1 cellular context compared by ENCODE assay signal in the genomic region with DNA sequence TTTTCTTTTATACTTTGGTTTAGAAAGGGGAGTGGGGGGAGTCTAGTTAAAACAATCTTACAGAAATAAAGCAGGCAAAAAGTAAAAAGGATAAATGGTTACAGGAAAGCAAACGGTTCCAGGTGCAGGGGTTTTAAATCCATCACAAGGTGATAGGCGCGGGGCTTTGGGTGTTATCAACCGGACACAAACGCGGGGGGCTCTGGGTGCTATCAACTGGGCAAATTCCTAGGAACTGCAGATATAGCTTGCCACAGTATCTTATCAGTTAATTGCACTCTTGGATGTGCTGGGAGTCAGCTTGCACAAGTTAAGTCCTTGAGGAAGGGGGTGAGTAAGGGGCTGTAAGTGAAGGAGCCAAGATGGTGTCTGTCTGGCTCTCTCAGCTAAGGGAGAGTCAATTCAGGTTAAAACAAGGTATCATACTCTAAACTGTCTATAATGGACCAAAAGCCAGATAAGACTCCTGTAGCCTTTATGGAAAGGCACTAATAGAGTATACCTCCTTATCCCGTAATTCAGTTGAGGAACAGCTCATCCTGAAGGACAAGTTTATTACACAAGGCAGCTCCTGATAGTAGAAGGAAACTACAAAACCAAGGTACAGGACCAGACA.
TF ChIP-seq lines count a peak whose summit lies in the region.

No MANE protein-coding gene starts in this region.

TF ChIP-seq in K562, 482 proteins besides CTCF, POLR2A, EP300 and RAD21 (continued from another document and continues in another):
- TF ChIP-seq, protein P1, sequence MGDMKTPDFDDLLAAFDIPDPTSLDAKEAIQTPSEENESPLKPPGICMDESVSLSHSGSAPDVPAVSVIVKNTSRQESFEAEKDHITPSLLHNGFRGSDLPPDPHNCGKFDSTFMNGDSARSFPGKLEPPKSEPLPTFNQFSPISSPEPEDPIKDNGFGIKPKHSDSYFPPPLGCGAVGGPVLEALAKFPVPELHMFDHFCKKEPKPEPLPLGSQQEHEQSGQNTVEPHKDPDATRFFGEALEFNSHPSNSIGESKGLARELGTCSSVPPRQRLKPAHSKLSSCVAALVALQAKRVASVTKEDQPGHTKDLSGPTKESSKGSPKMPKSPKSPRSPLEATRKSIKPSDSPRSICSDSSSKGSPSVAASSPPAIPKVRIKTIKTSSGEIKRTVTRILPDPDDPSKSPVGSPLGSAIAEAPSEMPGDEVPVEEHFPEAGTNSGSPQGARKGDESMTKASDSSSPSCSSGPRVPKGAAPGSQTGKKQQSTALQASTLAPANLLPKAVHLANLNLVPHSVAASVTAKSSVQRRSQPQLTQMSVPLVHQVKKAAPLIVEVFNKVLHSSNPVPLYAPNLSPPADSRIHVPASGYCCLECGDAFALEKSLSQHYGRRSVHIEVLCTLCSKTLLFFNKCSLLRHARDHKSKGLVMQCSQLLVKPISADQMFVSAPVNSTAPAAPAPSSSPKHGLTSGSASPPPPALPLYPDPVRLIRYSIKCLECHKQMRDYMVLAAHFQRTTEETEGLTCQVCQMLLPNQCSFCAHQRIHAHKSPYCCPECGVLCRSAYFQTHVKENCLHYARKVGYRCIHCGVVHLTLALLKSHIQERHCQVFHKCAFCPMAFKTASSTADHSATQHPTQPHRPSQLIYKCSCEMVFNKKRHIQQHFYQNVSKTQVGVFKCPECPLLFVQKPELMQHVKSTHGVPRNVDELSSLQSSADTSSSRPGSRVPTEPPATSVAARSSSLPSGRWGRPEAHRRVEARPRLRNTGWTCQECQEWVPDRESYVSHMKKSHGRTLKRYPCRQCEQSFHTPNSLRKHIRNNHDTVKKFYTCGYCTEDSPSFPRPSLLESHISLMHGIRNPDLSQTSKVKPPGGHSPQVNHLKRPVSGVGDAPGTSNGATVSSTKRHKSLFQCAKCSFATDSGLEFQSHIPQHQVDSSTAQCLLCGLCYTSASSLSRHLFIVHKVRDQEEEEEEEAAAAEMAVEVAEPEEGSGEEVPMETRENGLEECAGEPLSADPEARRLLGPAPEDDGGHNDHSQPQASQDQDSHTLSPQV (IDR thresholded peaks at IDR 0.05), result peak; percentile 98
- peak; percentile 82 for TF ChIP-seq CBFA2T2 (conservative IDR thresholded peaks at IDR 0.05)
- TF ChIP-seq NFXL1 (CRISPR knock-in tag; IDR thresholded peaks at IDR 0.05), result no peak
- TF ChIP-seq FOXJ2 (tag; IDR thresholded peaks at IDR 0.05), result no peak
- peak; percentile 64; the same call in 1 of the 2 replicates for TF ChIP-seq NCOR1 (IDR thresholded peaks at IDR 0.05)
- peak; percentile 97 for TF ChIP-seq HSF4 (CRISPR knock-in tag; IDR thresholded peaks at IDR 0.05; ENCODE audit: borderline replicate concordance)
- TF ChIP-seq, protein P2, sequence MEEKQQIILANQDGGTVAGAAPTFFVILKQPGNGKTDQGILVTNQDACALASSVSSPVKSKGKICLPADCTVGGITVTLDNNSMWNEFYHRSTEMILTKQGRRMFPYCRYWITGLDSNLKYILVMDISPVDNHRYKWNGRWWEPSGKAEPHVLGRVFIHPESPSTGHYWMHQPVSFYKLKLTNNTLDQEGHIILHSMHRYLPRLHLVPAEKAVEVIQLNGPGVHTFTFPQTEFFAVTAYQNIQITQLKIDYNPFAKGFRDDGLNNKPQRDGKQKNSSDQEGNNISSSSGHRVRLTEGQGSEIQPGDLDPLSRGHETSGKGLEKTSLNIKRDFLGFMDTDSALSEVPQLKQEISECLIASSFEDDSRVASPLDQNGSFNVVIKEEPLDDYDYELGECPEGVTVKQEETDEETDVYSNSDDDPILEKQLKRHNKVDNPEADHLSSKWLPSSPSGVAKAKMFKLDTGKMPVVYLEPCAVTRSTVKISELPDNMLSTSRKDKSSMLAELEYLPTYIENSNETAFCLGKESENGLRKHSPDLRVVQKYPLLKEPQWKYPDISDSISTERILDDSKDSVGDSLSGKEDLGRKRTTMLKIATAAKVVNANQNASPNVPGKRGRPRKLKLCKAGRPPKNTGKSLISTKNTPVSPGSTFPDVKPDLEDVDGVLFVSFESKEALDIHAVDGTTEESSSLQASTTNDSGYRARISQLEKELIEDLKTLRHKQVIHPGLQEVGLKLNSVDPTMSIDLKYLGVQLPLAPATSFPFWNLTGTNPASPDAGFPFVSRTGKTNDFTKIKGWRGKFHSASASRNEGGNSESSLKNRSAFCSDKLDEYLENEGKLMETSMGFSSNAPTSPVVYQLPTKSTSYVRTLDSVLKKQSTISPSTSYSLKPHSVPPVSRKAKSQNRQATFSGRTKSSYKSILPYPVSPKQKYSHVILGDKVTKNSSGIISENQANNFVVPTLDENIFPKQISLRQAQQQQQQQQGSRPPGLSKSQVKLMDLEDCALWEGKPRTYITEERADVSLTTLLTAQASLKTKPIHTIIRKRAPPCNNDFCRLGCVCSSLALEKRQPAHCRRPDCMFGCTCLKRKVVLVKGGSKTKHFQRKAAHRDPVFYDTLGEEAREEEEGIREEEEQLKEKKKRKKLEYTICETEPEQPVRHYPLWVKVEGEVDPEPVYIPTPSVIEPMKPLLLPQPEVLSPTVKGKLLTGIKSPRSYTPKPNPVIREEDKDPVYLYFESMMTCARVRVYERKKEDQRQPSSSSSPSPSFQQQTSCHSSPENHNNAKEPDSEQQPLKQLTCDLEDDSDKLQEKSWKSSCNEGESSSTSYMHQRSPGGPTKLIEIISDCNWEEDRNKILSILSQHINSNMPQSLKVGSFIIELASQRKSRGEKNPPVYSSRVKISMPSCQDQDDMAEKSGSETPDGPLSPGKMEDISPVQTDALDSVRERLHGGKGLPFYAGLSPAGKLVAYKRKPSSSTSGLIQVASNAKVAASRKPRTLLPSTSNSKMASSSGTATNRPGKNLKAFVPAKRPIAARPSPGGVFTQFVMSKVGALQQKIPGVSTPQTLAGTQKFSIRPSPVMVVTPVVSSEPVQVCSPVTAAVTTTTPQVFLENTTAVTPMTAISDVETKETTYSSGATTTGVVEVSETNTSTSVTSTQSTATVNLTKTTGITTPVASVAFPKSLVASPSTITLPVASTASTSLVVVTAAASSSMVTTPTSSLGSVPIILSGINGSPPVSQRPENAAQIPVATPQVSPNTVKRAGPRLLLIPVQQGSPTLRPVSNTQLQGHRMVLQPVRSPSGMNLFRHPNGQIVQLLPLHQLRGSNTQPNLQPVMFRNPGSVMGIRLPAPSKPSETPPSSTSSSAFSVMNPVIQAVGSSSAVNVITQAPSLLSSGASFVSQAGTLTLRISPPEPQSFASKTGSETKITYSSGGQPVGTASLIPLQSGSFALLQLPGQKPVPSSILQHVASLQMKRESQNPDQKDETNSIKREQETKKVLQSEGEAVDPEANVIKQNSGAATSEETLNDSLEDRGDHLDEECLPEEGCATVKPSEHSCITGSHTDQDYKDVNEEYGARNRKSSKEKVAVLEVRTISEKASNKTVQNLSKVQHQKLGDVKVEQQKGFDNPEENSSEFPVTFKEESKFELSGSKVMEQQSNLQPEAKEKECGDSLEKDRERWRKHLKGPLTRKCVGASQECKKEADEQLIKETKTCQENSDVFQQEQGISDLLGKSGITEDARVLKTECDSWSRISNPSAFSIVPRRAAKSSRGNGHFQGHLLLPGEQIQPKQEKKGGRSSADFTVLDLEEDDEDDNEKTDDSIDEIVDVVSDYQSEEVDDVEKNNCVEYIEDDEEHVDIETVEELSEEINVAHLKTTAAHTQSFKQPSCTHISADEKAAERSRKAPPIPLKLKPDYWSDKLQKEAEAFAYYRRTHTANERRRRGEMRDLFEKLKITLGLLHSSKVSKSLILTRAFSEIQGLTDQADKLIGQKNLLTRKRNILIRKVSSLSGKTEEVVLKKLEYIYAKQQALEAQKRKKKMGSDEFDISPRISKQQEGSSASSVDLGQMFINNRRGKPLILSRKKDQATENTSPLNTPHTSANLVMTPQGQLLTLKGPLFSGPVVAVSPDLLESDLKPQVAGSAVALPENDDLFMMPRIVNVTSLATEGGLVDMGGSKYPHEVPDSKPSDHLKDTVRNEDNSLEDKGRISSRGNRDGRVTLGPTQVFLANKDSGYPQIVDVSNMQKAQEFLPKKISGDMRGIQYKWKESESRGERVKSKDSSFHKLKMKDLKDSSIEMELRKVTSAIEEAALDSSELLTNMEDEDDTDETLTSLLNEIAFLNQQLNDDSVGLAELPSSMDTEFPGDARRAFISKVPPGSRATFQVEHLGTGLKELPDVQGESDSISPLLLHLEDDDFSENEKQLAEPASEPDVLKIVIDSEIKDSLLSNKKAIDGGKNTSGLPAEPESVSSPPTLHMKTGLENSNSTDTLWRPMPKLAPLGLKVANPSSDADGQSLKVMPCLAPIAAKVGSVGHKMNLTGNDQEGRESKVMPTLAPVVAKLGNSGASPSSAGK (IDR thresholded peaks at IDR 0.05), result no peak
- peak; percentile 95 for TF ChIP-seq DMBX1 (CRISPR knock-in tag; IDR thresholded peaks at IDR 0.05; ENCODE audit: borderline replicate concordance)
- TF ChIP-seq TEAD4 (IDR thresholded peaks at IDR 0.05; ENCODE audit: low read length), result peak; percentile 82
- TF ChIP-seq TEAD4 (CRISPR knock-in tag; IDR thresholded peaks at IDR 0.05; ENCODE audit: borderline replicate concordance), result no peak
- TF ChIP-seq ZNF589 (CRISPR knock-in tag; IDR thresholded peaks at IDR 0.05; ENCODE audit: low read depth), result no peak
- 0 out of 2 replicates have a peak, but pooled peaks have one; percentile 39 for TF ChIP-seq MBD2 (IDR thresholded peaks at IDR 0.05; ENCODE audit: borderline replicate concordance, low read depth)
- TF ChIP-seq RHOXF2B (CRISPR knock-in tag; conservative IDR thresholded peaks at IDR 0.05), result 0 out of 2 replicates have a peak, but pooled peaks have one; percentile 70
- peak; percentile 45; the same call in 1 of the 2 replicates for TF ChIP-seq NFIC (IDR thresholded peaks at IDR 0.05)
- peak; percentile 62; the same call in 1 of the 2 replicates for TF ChIP-seq ZNF584 (CRISPR knock-in tag; IDR thresholded peaks at IDR 0.05; ENCODE audit: low read depth)
- TF ChIP-seq, protein P3, sequence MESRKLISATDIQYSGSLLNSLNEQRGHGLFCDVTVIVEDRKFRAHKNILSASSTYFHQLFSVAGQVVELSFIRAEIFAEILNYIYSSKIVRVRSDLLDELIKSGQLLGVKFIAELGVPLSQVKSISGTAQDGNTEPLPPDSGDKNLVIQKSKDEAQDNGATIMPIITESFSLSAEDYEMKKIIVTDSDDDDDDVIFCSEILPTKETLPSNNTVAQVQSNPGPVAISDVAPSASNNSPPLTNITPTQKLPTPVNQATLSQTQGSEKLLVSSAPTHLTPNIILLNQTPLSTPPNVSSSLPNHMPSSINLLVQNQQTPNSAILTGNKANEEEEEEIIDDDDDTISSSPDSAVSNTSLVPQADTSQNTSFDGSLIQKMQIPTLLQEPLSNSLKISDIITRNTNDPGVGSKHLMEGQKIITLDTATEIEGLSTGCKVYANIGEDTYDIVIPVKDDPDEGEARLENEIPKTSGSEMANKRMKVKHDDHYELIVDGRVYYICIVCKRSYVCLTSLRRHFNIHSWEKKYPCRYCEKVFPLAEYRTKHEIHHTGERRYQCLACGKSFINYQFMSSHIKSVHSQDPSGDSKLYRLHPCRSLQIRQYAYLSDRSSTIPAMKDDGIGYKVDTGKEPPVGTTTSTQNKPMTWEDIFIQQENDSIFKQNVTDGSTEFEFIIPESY (CRISPR knock-in tag; IDR thresholded peaks at IDR 0.05), result no peak
- peak; percentile 88 for TF ChIP-seq MECOM (CRISPR knock-in tag; IDR thresholded peaks at IDR 0.05)
- peak; percentile 95 for TF ChIP-seq KLF6 (CRISPR knock-in tag; IDR thresholded peaks at IDR 0.05; ENCODE audit: borderline replicate concordance)
- no peak for TF ChIP-seq ZNF764 (CRISPR knock-in tag; IDR thresholded peaks at IDR 0.05; ENCODE audit: low read depth)
- TF ChIP-seq KDM1A (IDR thresholded peaks at IDR 0.05), result 0 out of 4 replicates have a peak, but pooled peaks of 1 of the 2 experiments have one; percentile 14
- TF ChIP-seq GTF2A2 (tag; IDR thresholded peaks at IDR 0.05), result peak; percentile 67; the same call in 1 of the 2 replicates
- TF ChIP-seq, protein P4, sequence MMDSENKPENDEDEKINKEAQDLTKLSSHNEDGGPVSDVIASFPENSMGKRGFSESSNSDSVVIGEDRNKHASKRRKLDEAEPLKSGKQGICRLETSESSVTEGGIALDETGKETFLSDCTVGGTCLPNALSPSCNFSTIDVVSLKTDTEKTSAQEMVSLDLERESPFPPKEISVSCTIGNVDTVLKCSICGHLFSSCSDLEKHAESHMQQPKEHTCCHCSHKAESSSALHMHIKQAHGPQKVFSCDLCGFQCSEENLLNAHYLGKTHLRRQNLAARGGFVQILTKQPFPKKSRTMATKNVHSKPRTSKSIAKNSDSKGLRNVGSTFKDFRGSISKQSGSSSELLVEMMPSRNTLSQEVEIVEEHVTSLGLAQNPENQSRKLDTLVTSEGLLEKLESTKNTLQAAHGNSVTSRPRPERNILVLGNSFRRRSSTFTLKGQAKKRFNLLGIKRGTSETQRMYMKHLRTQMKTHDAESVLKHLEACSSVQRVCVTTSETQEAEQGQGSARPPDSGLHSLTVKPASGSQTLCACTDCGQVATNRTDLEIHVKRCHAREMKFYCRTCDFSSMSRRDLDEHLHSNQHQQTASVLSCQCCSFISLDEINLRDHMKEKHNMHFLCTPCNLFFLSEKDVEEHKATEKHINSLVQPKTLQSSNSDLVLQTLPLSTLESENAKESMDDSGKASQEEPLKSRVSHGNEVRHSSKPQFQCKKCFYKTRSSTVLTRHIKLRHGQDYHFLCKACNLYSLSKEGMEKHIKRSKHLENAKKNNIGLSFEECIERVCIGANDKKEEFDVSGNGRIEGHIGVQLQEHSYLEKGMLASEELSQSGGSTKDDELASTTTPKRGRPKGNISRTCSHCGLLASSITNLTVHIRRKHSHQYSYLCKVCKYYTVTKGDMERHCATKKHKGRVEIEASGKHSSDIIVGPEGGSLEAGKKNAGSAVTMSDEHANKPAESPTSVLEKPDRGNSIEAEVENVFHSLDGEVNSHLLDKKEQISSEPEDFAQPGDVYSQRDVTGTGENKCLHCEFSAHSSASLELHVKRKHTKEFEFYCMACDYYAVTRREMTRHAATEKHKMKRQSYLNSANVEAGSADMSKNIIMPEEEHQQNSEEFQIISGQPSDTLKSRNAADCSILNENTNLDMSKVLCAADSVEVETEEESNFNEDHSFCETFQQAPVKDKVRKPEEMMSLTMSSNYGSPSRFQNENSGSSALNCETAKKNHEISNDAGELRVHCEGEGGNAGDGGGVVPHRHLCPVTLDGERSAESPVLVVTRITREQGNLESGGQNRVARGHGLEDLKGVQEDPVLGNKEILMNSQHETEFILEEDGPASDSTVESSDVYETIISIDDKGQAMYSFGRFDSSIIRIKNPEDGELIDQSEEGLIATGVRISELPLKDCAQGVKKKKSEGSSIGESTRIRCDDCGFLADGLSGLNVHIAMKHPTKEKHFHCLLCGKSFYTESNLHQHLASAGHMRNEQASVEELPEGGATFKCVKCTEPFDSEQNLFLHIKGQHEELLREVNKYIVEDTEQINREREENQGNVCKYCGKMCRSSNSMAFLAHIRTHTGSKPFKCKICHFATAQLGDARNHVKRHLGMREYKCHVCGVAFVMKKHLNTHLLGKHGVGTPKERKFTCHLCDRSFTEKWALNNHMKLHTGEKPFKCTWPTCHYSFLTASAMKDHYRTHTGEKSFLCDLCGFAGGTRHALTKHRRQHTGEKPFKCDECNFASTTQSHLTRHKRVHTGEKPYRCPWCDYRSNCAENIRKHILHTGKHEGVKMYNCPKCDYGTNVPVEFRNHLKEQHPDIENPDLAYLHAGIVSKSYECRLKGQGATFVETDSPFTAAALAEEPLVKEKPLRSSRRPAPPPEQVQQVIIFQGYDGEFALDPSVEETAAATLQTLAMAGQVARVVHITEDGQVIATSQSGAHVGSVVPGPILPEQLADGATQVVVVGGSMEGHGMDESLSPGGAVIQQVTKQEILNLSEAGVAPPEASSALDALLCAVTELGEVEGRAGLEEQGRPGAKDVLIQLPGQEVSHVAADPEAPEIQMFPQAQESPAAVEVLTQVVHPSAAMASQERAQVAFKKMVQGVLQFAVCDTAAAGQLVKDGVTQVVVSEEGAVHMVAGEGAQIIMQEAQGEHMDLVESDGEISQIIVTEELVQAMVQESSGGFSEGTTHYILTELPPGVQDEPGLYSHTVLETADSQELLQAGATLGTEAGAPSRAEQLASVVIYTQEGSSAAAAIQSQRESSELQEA (IDR thresholded peaks at IDR 0.05; ENCODE audit: low read depth), result no peak
- TF ChIP-seq ZNF77 (CRISPR knock-in tag; IDR thresholded peaks at IDR 0.05), result no peak
